7 cellular contexts compared by ENCODE assay signal in genomic region chr1:76146184-76146583, GRCh38.
"Had no signal": no experiment of that assay in that cellular context is flagged by ENCODE, and none has a peak within 500 bp of the region (broad histone marks: within the 10 kb centered on the region; RNA-seq: fewer than 3 reads in every experiment).

No MANE protein-coding gene starts in this region.

- H3K4me3 Mint-ChIP-seq: GM23338, H9, HFFc6, IgD-negative memory B cell had no signal

- H3K4me1 Mint-ChIP-seq: IgD-negative memory B cell had no signal

- H3K4me3 ChIP-seq: GM23338 had no signal

- DNase-seq: H9, HCEC 1CT, HFFc6 had no signal

- H3K4me2 ChIP-seq: GM23338 had no signal

- ATAC-seq: GM23338, HepG2 had no signal

- H3K27me3 Mint-ChIP-seq: IgD-negative memory B cell had no signal

- H3K27ac Mint-ChIP-seq: GM23338, HFFc6, IgD-negative memory B cell had no signal

- H3K9me3 Mint-ChIP-seq: GM23338, H9, HFFc6, IgD-negative memory B cell had no signal

- H2AFZ ChIP-seq: GM23338 had no signal

- H3K27ac ChIP-seq: HL-60 had no signal
